25 cellular contexts compared by ENCODE assay signal in genomic region chr10:75875740-75876139, GRCh38.
"Had no signal": no experiment of that assay in that cellular context is flagged by ENCODE, and none has a peak within 500 bp of the region (broad histone marks: within the 10 kb centered on the region; RNA-seq: fewer than 3 reads in every experiment).

No MANE protein-coding gene starts in this region.

- H3K27ac ChIP-seq: heart left ventricle, hepatocyte, left ventricle myocardium inferior, pancreas, prostate gland, thyroid gland, transverse colon, upper lobe of left lung had no signal

- H3K79me2 ChIP-seq: hepatocyte had no signal

- H3K27me3 ChIP-seq: heart left ventricle, pancreas, thyroid gland, transverse colon, upper lobe of left lung had no signal

- H3K4me1 ChIP-seq: heart left ventricle, pancreas, prostate gland, thyroid gland, transverse colon had no signal

- DNase-seq: heart left ventricle; islet precursor cell; left ventricle myocardium inferior; midbrain; mucosa of descending colon; naive thymus-derived CD4-positive, alpha-beta T cell; nucleus accumbens; pancreas; posterior cingulate gyrus; retina; right cardiac atrium; stimulated activated CD4-positive, alpha-beta T cell treated with anti-CD3 and anti-CD28 coated beads, Interleukin-1b, Interleukin-23, amount 100 ng/mL, for 48 hours; stimulated activated CD4-positive, alpha-beta T cell treated with anti-CD3 and anti-CD28 coated beads, Interleukin-2, amount 100 ng/mL, for 48 hours; stimulated activated CD4-positive, alpha-beta T cell treated with anti-CD3 and anti-CD28 coated beads, Interleukin-4, amount 100 ng/mL, for 4 hours; stimulated activated CD8-positive, alpha-beta memory T cell treated with anti-CD3 and anti-CD28 coated beads, Interleukin-4, amount 100 ng/mL, for 48 hours; stimulated activated naive CD4-positive, alpha-beta T cell treated with Interleukin-2 at 50 U/mL for 16 hours; stimulated activated naive CD8-positive, alpha-beta T cell treated with anti-CD3 and anti-CD28 coated beads, Interleukin-15, amount 100 ng/mL, for 72 hours; substantia nigra; thyroid gland; transverse colon; upper lobe of left lung had no signal

- H3K9me3 ChIP-seq: heart left ventricle, left ventricle myocardium inferior, mucosa of descending colon, pancreas, prostate gland, thyroid gland, transverse colon, upper lobe of left lung had no signal

- H3K4me2 ChIP-seq: hepatocyte, smooth muscle cell had no signal

- H3K4me3 ChIP-seq: heart left ventricle, hepatocyte, left ventricle myocardium inferior, lung, mucosa of descending colon, pancreas, prostate gland, smooth muscle cell, thyroid gland, transverse colon, upper lobe of left lung had no signal

- FAIRE-seq: pancreas had no signal

- H3K36me3 ChIP-seq: heart left ventricle, left ventricle myocardium inferior, pancreas, prostate gland, thyroid gland, transverse colon, upper lobe of left lung had no signal

- H2AFZ ChIP-seq: hepatocyte had no signal
